ENCODE assay signal across 29 cellular contexts in genomic region chr11:121425818-121426217, GRCh38.
"Had no signal": no experiment of that assay in that cellular context is flagged by ENCODE, and none has a peak within 500 bp of the region (broad histone marks: within the 10 kb centered on the region; RNA-seq: fewer than 3 reads in every experiment).

No MANE protein-coding gene starts in this region.

- H3K27me3 ChIP-seq: ascending aorta, cardiac muscle cell, colonic mucosa, hepatocyte, tibial artery, upper lobe of right lung had no signal

- H3K9me3 ChIP-seq: ascending aorta, colonic mucosa, gastrocnemius medialis, suprapubic skin, tibial artery, upper lobe of right lung had no signal

- H3K79me2 ChIP-seq: hepatocyte had no signal

- H3K27ac Mint-ChIP-seq: activated CD8-positive, alpha-beta memory T cell treated with anti-CD3 and anti-CD28 coated beads, Interleukin-2, amount 10 ng/mL, durations not matched to agents 7 days and 5 days; activated CD8-positive, alpha-beta T cell treated with anti-CD3 and anti-CD28 coated beads, Interleukin-2, amount 10 ng/mL, durations not matched to agents 7 days and 5 days; activated naive CD8-positive, alpha-beta T cell treated with anti-CD3 and anti-CD28 coated beads, Interleukin-2, amount 10 ng/mL, durations not matched to agents 7 days and 5 days; activated T-helper 2 cell treated with anti-CD3 and anti-CD28 coated beads, Interferon-gamma antibody, Interleukin-2, Interleukin-4, amounts not matched to agents 10 μg/mL and 5 μg/mL and 100 μg/mL, durations not matched to agents 14 hours and 24 hours and 36 hours; brain; natural killer cell treated with Interleukin-12 subunit alpha and Interleukin-12 subunit beta and Interleukin-15 and Interleukin-18, amount 100 ng/mL, for 72 hours; T-helper 1 cell treated with Interleukin-12 subunit alpha and Interleukin-12 subunit beta and Interleukin-4 antibody, amounts not matched to agents 30 μg/mL and 1 μg/mL, for 36 hours had no signal

- H3K36me3 Mint-ChIP-seq: brain had no signal

- DNase-seq: activated CD4-positive, alpha-beta T cell treated with anti-CD3 and anti-CD28 coated beads for 1 hour; activated CD4-positive, alpha-beta T cell treated with anti-CD3 and anti-CD28 coated beads, Interleukin-2, amount 50 U/mL, for 1 hour; activated CD8-positive, alpha-beta memory T cell treated with anti-CD3 and anti-CD28 coated beads, Interleukin-2, amount 10 ng/mL, durations not matched to agents 7 days and 5 days; activated CD8-positive, alpha-beta T cell treated with anti-CD3 and anti-CD28 coated beads, Interleukin-2, amount 10 ng/mL, durations not matched to agents 7 days and 5 days; activated naive CD8-positive, alpha-beta T cell treated with anti-CD3 and anti-CD28 coated beads, Interleukin-2, amount 10 ng/mL, durations not matched to agents 7 days and 5 days; activated T-cell treated with anti-CD3 and anti-CD28 coated beads, Interleukin-2, amount 50 U/mL, for 48 hours; cerebellar nuclear complex; colonic mucosa; effector CD8-positive, alpha-beta T cell; erythroblast; gastrocnemius medialis; glutamatergic neuron; immature natural killer cell; midbrain; posterior cingulate gyrus; stimulated activated CD4-positive, alpha-beta T cell treated with anti-CD3 and anti-CD28 coated beads, Interleukin-15, amount 100 ng/mL, for 24 hours; stimulated activated CD4-positive, alpha-beta T cell treated with anti-CD3 and anti-CD28 coated beads, Interleukin-2, amount 100 ng/mL, for 24 hours; stimulated activated naive CD4-positive, alpha-beta T cell; T1000; tibial artery; upper lobe of right lung had no signal

- H3K4me3 Mint-ChIP-seq: activated CD8-positive, alpha-beta memory T cell treated with anti-CD3 and anti-CD28 coated beads, Interleukin-2, amount 10 ng/mL, durations not matched to agents 7 days and 5 days; activated CD8-positive, alpha-beta T cell treated with anti-CD3 and anti-CD28 coated beads, Interleukin-2, amount 10 ng/mL, durations not matched to agents 7 days and 5 days; activated naive CD8-positive, alpha-beta T cell treated with anti-CD3 and anti-CD28 coated beads, Interleukin-2, amount 10 ng/mL, durations not matched to agents 7 days and 5 days; brain; natural killer cell treated with Interleukin-12 subunit alpha and Interleukin-12 subunit beta and Interleukin-15 and Interleukin-18, amount 100 ng/mL, for 72 hours; T-helper 1 cell treated with Interleukin-12 subunit alpha and Interleukin-12 subunit beta and Interleukin-4 antibody, amounts not matched to agents 30 μg/mL and 1 μg/mL, for 36 hours had no signal

- H3K9me3 Mint-ChIP-seq: activated T-helper 2 cell treated with anti-CD3 and anti-CD28 coated beads, Interferon-gamma antibody, Interleukin-2, Interleukin-4, amounts not matched to agents 10 μg/mL and 5 μg/mL and 100 μg/mL, durations not matched to agents 14 hours and 24 hours and 36 hours; immature natural killer cell; natural killer cell treated with Interleukin-12 subunit alpha and Interleukin-12 subunit beta and Interleukin-15 and Interleukin-18, amount 100 ng/mL, for 72 hours had no signal

- ATAC-seq: activated CD8-positive, alpha-beta memory T cell treated with anti-CD3 and anti-CD28 coated beads, Interleukin-2, amount 10 ng/mL, durations not matched to agents 7 days and 5 days; activated CD8-positive, alpha-beta T cell treated with anti-CD3 and anti-CD28 coated beads, Interleukin-2, amount 10 ng/mL, durations not matched to agents 7 days and 5 days; gastrocnemius medialis; natural killer cell treated with Interleukin-12 subunit alpha and Interleukin-12 subunit beta and Interleukin-15 and Interleukin-18, amount 100 ng/mL, for 72 hours had no signal

- H3K27ac ChIP-seq: ascending aorta, cardiac muscle cell, colonic mucosa, gastrocnemius medialis, hepatocyte, suprapubic skin, tibial artery, upper lobe of right lung had no signal

- H3K27me3 Mint-ChIP-seq: activated naive CD8-positive, alpha-beta T cell treated with anti-CD3 and anti-CD28 coated beads, Interleukin-2, amount 10 ng/mL, durations not matched to agents 7 days and 5 days; natural killer cell treated with Interleukin-12 subunit alpha and Interleukin-12 subunit beta and Interleukin-15 and Interleukin-18, amount 100 ng/mL, for 72 hours had no signal

- H3K36me3 ChIP-seq: ascending aorta, cardiac muscle cell, colonic mucosa, gastrocnemius medialis, suprapubic skin, tibial artery, upper lobe of right lung had no signal

- H3K4me1 ChIP-seq: ascending aorta, colonic mucosa, gastrocnemius medialis, upper lobe of right lung had no signal

- H3K4me3 ChIP-seq: ascending aorta, cardiac muscle cell, colonic mucosa, gastrocnemius medialis, hepatocyte, suprapubic skin, tibial artery, upper lobe of right lung had no signal

- H2AFZ ChIP-seq: hepatocyte had no signal
